In genomic region chr3:138378331-138378730, GRCh38 we compare ENCODE assay signal across 27 cellular contexts. TPM values are rescaled to one million over a fixed set of nuclear protein-coding genes. Genes with fewer than 3 reads are reported as not detected.
"Had no signal": no experiment of that assay in that cellular context is flagged by ENCODE, and none has a peak within 500 bp of the region (broad histone marks: within the 10 kb centered on the region; RNA-seq: fewer than 3 reads in every experiment).

No MANE protein-coding gene starts in this region.

- H3K9ac ChIP-seq: SK-N-SH had no signal

- H3K4me3 ChIP-seq: esophagus squamous epithelium, lung, testis had no signal

- ATAC-seq: activated CD8-positive, alpha-beta T cell treated with anti-CD3 and anti-CD28 coated beads for 36 hours; activated naive CD8-positive, alpha-beta T cell treated with anti-CD3 and anti-CD28 coated beads, Interleukin-2, amount 50 U/mL, for 24 hours; activated T-helper 17 cell treated with anti-CD3 and anti-CD28 coated beads, Interleukin-2, amount 50 U/mL, for 72 hours; left colon; stimulated activated naive CD8-positive, alpha-beta T cell treated with anti-CD3 and anti-CD28 coated beads, Interleukin-15, amount 100 ng/mL, for 72 hours; T-cell had no signal

- DNase-seq: activated CD4-positive, alpha-beta T cell treated with anti-CD3 and anti-CD28 coated beads, Interleukin-2, amount 10 ng/mL, durations not matched to agents 24 days and 14 days; activated CD4-positive, CD25-positive, alpha-beta regulatory T cell; activated CD8-positive, alpha-beta T cell treated with anti-CD3 and anti-CD28 coated beads for 36 hours; activated naive CD4-positive, alpha-beta T cell treated with anti-CD3 and anti-CD28 coated beads for 36 hours; activated naive CD8-positive, alpha-beta T cell treated with anti-CD3 and anti-CD28 coated beads, Interleukin-2, amount 50 U/mL, for 24 hours; activated T-cell treated with anti-CD3 and anti-CD28 coated beads, Interleukin-2, amount 50 U/mL, for 1 hour; aorta; brain microvascular endothelial cell; dermis blood vessel endothelial cell; effector memory CD4-positive, alpha-beta T cell; esophagus squamous epithelium; hippocampal formation; left colon; SHP77 treated with DMSO at 0.1 percent for 48 hours; SK-N-SH; stimulated activated CD4-positive, alpha-beta T cell treated with anti-CD3 and anti-CD28 coated beads, Interleukin-12 subunit alpha, Interleukin-12 subunit beta, amount 100 ng/mL, for 4 hours; stimulated activated CD4-positive, alpha-beta T cell treated with anti-CD3 and anti-CD28 coated beads, Interleukin-1b, Interleukin-23, amount 100 ng/mL, for 48 hours; stimulated activated naive CD8-positive, alpha-beta T cell treated with anti-CD3 and anti-CD28 coated beads, Interleukin-15, amount 100 ng/mL, for 72 hours; T-cell; T1000; testis had no signal

- H3K27ac ChIP-seq: brain microvascular endothelial cell, esophagus squamous epithelium, testis had no signal

- H3K36me3 ChIP-seq: brain microvascular endothelial cell, esophagus squamous epithelium had no signal

- H3K27me3 ChIP-seq: brain microvascular endothelial cell, esophagus squamous epithelium, testis had no signal

- H3K9me3 ChIP-seq: esophagus squamous epithelium, SK-N-SH, testis had no signal

RNA-seq across cellular contexts. Expression of gene MRAS, which starts 30.0 kb away (rescaled TPM):
- total RNA-seq: activated CD4-positive, alpha-beta T cell treated with anti-CD3 and anti-CD28 coated beads, Interleukin-2, amount 10 ng/mL, durations not matched to agents 24 days and 14 days had no signal

RNA-seq across cellular contexts. Expression of gene NME9, which starts 48.7 kb away (rescaled TPM):
- total RNA-seq: activated CD4-positive, alpha-beta T cell treated with anti-CD3 and anti-CD28 coated beads, Interleukin-2, amount 10 ng/mL, durations not matched to agents 24 days and 14 days; dermis blood vessel endothelial cell; glomerular endothelial cell; osteocyte; pulmonary artery endothelial cell had no signal
- polyA plus RNA-seq: urinary bladder had no signal

RNA-seq across cellular contexts. Expression of gene ESYT3, which starts 56.1 kb away (rescaled TPM):
- total RNA-seq: dermis blood vessel endothelial cell, glomerular endothelial cell, pulmonary artery endothelial cell had no signal
